9 cellular contexts compared by ENCODE assay signal in the genomic region with DNA sequence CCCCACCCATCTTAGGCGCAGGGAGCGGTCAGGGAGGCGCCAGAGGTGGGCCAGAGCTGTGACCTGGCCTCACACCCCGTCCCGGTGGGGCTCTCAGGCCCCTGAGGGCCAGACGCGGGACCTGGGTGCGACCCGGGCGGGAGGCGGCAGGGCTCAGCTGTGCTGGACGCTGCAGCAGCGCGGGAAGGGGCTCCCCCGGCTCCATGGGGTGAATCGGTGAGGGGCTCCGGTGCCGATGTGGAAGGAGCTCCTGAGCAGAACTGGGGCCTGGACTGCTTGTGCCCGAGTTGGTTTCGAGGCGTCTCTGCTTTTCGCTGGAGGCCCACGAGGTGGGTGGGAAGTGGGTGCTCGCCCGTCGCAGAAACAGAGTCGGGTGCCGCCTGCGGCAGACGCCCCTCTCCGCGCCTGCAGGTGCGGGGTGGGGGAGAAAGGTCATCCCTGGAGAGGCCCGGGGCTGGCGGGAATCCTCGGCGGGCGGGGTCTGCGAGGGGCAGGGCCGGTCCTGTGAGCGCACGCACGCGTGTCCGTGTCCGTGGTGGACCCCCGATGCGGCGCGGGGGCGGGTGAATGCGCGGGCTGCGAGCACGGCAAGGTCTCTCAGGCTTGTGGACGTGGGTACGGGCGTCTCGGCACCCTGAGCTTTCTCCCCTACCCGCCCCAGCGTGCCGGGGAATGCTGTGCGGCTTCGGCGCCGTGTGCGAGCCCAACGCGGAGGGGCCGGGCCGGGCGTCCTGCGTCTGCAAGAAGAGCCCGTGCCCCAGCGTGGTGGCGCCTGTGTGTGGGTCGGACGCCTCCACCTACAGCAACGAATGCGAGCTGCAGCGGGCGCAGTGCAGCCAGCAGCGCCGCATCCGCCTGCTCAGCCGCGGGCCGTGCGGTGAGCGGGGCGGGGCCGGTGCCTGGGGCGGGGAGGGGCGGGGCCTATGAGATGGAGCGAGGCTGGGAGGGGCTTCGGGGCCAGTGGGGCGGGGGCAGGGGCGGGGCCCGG. TPM values are rescaled to one million over a fixed set of nuclear protein-coding genes. Genes with fewer than 3 reads are reported as not detected.
DNase-seq lines count a peak whose midpoint lies in the region; ATAC-seq and TF ChIP-seq lines count a peak whose summit lies in the region.
"Had no signal": no experiment of that assay in that cellular context is flagged by ENCODE, and none has a peak within 500 bp of the region (broad histone marks: within the 10 kb centered on the region; RNA-seq: fewer than 3 reads in every experiment).

No MANE protein-coding gene starts in this region.

- no peaks in the 10 kb centered on the region for H3F3A ChIP-seq in SK-N-SH (replicated peaks; ENCODE audit: insufficient read depth)

- no peaks in the 10 kb centered on the region for H3K9me2 ChIP-seq in SK-N-SH

- H3K27ac ChIP-seq in DND-41 (ENCODE audit: low read length) (no peak overlapping the region; the same call in 1 of the 2 replicates), SK-N-SH (ENCODE audit: low read depth in 2 of 2, low read length in 1 of 2) (no peak overlapping the region), psoas muscle (no peak overlapping the region)

- peaks cover 16% of the 10 kb centered on the region for H3K4me1 ChIP-seq in DND-41 (ENCODE audit: insufficient read depth, low read length)
- H3K4me1 ChIP-seq in SK-N-SH (ENCODE audit: control insufficient read depth in 1 of 2, insufficient read depth in 2 of 2, low read depth in 1 of 2, low read length in 1 of 2), result peaks cover 0 to 18% of the 10 kb centered on the region in 2 experiments; a peak in 1 of 4 replicates
- H3K4me1 ChIP-seq in psoas muscle, result peaks cover 9% of the 10 kb centered on the region

- peak overlapping the region; percentile 35; the same call in 1 of the 2 replicates for H3K9ac ChIP-seq in DND-41 (ENCODE audit: low read depth, low read length)
- H3K9ac ChIP-seq in SK-N-SH, result no peak overlapping the region

- H3K27me3 ChIP-seq in DND-41 (ENCODE audit: insufficient read depth, low read length, poor library complexity), result peaks cover 21% of the 10 kb centered on the region
- H3K27me3 ChIP-seq in SK-N-SH (ENCODE audit: insufficient read depth), result no peaks in the 10 kb centered on the region
- peaks cover 0 to 53% (median 14%) of the 10 kb centered on the region in 3 donors for H3K27me3 ChIP-seq in psoas muscle (ENCODE audit: insufficient read depth in 3 of 3, low read length in 2 of 3)

- CTCF ChIA-PET in SK-N-SH (lab: Yijun Ruan, JAX), result interaction anchor here (0.7 to 4.5 kb wide), 10 partner anchors 8 to 175 kb away, joined by 3 to 43 read pairs (median 7); a partner anchor contains a TSS

- no peaks in the 10 kb centered on the region for H3K9me3 Mint-ChIP-seq in activated naive CD8-positive, alpha-beta T cell (ENCODE audit: low read depth)
- no peaks in the 10 kb centered on the region for H3K9me3 Mint-ChIP-seq in type B pancreatic cell

- peak overlapping the region; percentile 87 for H3K4me2 ChIP-seq in DND-41 (ENCODE audit: insufficient read depth, low read length)
- peak overlapping the region; percentile 78 for H3K4me2 ChIP-seq in SK-N-SH

- 30% methylated on average over 5 of the region's 99 CpGs for WGBS in SK-N-SH (ENCODE audit: low lambda C conversion rate)
- 11 to 13% (median 11%) methylated on average over 57 to 99 of the region's 99 CpGs for WGBS in psoas muscle, 3 donors

- ATAC-seq in DND-41 (ENCODE audit: insufficient read depth, low read depth) (peak; percentile 93), HG03095 (IDR thresholded peaks at IDR 0.05; ENCODE audit: unreplicated experiment) (peak; percentile 41), psoas muscle (peak; percentile 86 to 91 (median 88)), GM21786 (IDR thresholded peaks at IDR 0.05; ENCODE audit: unreplicated experiment) (no peak)

- POLR2A ChIA-PET in SK-N-SH (lab: Yijun Ruan, JAX), result interaction anchor here (0.8 kb wide), 1 partner anchor 35 kb away, joined by 4 read pairs; no protein-coding TSS in a partner anchor

- H3K27me3 Mint-ChIP-seq in activated naive CD8-positive, alpha-beta T cell, result peaks cover 5% of the 10 kb centered on the region
- H3K27me3 Mint-ChIP-seq in type B pancreatic cell, result peaks cover 15% of the 10 kb centered on the region

- no peak; the same call in 1 of the 2 replicates for TF ChIP-seq RAD21 in SK-N-SH (IDR thresholded peaks at IDR 0.05; ENCODE audit: low read length)

- no peak for TF ChIP-seq EP300 in SK-N-SH (IDR thresholded peaks at IDR 0.05; ENCODE audit: borderline replicate concordance in 1 of 2, low read depth in 1 of 2, low read length in 1 of 2)

- peak overlapping the region; percentile 77 for H3K4me3 Mint-ChIP-seq in activated naive CD8-positive, alpha-beta T cell
- peak overlapping the region; percentile 65 for H3K4me3 Mint-ChIP-seq in type B pancreatic cell

- intact Hi-C loops in head of caudate nucleus (cut with DNase I), result no loop called here
- intact Hi-C loops in psoas muscle (cut with DNase I), result no loop called here

- peak; percentile 84 for DNase-seq in DND-41
- peak; percentile 98 for DNase-seq in SK-N-SH
- peak; percentile 42 to 92 (median 82) for DNase-seq in head of caudate nucleus
- DNase-seq in psoas muscle, result peak; percentile 73 to 84
- DNase-seq in type B pancreatic cell (ENCODE audit: extremely low spot score, unreplicated experiment), result no peak

- H3K36me3 Mint-ChIP-seq in activated naive CD8-positive, alpha-beta T cell, result peaks cover 2% of the 10 kb centered on the region
- peaks cover 4% of the 10 kb centered on the region for H3K36me3 Mint-ChIP-seq in type B pancreatic cell

- H3K36me3 ChIP-seq in DND-41 (ENCODE audit: insufficient read depth, low read length) (peaks cover 7% of the 10 kb centered on the region), SK-N-SH (replicated peaks in 1 of 2; ENCODE audit: control insufficient read depth in 1 of 2, insufficient read depth in 2 of 2, low read length in 1 of 2) (peaks cover 0 to 10% of the 10 kb centered on the region in 2 experiments), psoas muscle (ENCODE audit: insufficient read depth in 1 of 2, low read depth in 1 of 2) (no peaks in the 10 kb centered on the region)

- H3K9me3 ChIP-seq in DND-41 (ENCODE audit: insufficient read depth, low read length, severe bottlenecking) (no peaks in the 10 kb centered on the region), SK-N-SH (no peaks in the 10 kb centered on the region), psoas muscle (no peaks in the 10 kb centered on the region)

- H4K20me1 ChIP-seq in DND-41 (ENCODE audit: insufficient read depth, low read length), result peaks cover 69% of the 10 kb centered on the region
- H4K20me1 ChIP-seq in SK-N-SH (ENCODE audit: insufficient read depth), result peaks cover 21% of the 10 kb centered on the region

- H3K4me3 ChIP-seq in DND-41 (ENCODE audit: low read depth in 1 of 2, low read length in 2 of 2) (peak overlapping the region in 1 of 2 experiments; percentile 54; a peak in 2 of 4 replicates), SK-N-SH (ENCODE audit: low read depth in 2 of 2, low read length in 1 of 2) (peak overlapping the region; percentile 39 to 41; a peak in 3 of 4 replicates), psoas muscle (peak overlapping the region; percentile 62)

- H3K27ac Mint-ChIP-seq in activated naive CD8-positive, alpha-beta T cell, result no peak overlapping the region
- no peak overlapping the region for H3K27ac Mint-ChIP-seq in type B pancreatic cell

- TF ChIP-seq CTCF in DND-41 (IDR thresholded peaks at IDR 0.05; ENCODE audit: borderline replicate concordance, extremely low read depth, low read length, poor library complexity, severe bottlenecking), result peak; percentile 48
- 0 out of 2 replicates have a peak, but pooled peaks have one; percentile 8 for TF ChIP-seq CTCF in SK-N-SH (IDR thresholded peaks at IDR 0.05)
- no peak for TF ChIP-seq CTCF in psoas muscle (IDR thresholded peaks at IDR 0.05)
- TF ChIP-seq CTCF in type B pancreatic cell (conservative IDR thresholded peaks at IDR 0.05), result peak; percentile 35

- H2AFZ ChIP-seq in DND-41 (ENCODE audit: low read depth, low read length) (no peak overlapping the region; the same call in 1 of the 2 replicates), SK-N-SH (ENCODE audit: low read depth) (no peak overlapping the region)

- H3K79me2 ChIP-seq in DND-41 (ENCODE audit: insufficient read depth, low read length) (no peaks in the 10 kb centered on the region), SK-N-SH (ENCODE audit: insufficient read depth) (no peaks in the 10 kb centered on the region)

- H3K4me1 Mint-ChIP-seq in activated naive CD8-positive, alpha-beta T cell (ENCODE audit: low read depth), result peaks cover 14% of the 10 kb centered on the region
- peaks cover 11% of the 10 kb centered on the region for H3K4me1 Mint-ChIP-seq in type B pancreatic cell (ENCODE audit: unreplicated experiment)

TF ChIP-seq in SK-N-SH, 30 proteins besides CTCF, POLR2A, EP300 and RAD21 (continues in another document):
- TF ChIP-seq TAF1 (IDR thresholded peaks at IDR 0.05; ENCODE audit: borderline replicate concordance, low read depth, low read length), result no peak
- no peak for TF ChIP-seq ELF1 (IDR thresholded peaks at IDR 0.05)

RNA-seq across cellular contexts. Expression of a gene that starts 20.4 kb away (rescaled TPM):
- polyA plus RNA-seq in SK-N-SH (2012; rRNA removed), result 24.0 and 31.6 TPM in 2 replicates
- 12.6 and 21.4 TPM in 2 replicates for polyA plus RNA-seq in SK-N-SH (2012; cell fraction: cytosol; rRNA removed)
- 141 and 187 TPM in 2 replicates for polyA plus RNA-seq in SK-N-SH (2012; cell fraction: nucleus; rRNA removed)
- 1 to 10 TPM; 3.4 to 5.4 (median 4.6) TPM for total RNA-seq in psoas muscle
- polyA plus RNA-seq in psoas muscle, result 1 to 10 TPM; 1.3 to 3.0 (median 1.4) TPM
- 166 and 285 TPM in 2 replicates for total RNA-seq in type B pancreatic cell (ENCODE audit: low replicate concordance)

RNA-seq across cellular contexts. Expression of a gene that starts 27.0 kb away (rescaled TPM):
- polyA plus RNA-seq in SK-N-SH (2012; rRNA removed) (22.9 and 28.6 TPM in 2 replicates), psoas muscle (10 to 100 TPM; 13.3 to 22.1 (median 17.1) TPM)
- 14.3 and 16.1 TPM in 2 replicates for polyA plus RNA-seq in SK-N-SH (2012; cell fraction: cytosol; rRNA removed)
- 15.0 and 31.2 TPM in 2 replicates for polyA plus RNA-seq in SK-N-SH (2012; cell fraction: nucleus; rRNA removed)
- total RNA-seq in psoas muscle (10 to 100 TPM in 1 of 4 donors, 1 to 10 TPM in 3; 2.9 to 12.4 (median 8.1) TPM), type B pancreatic cell (ENCODE audit: low replicate concordance) (20.8 and 34.6 TPM in 2 replicates)

RNA-seq across cellular contexts. Expression of a gene that starts 33.8 kb away (rescaled TPM):
- polyA plus RNA-seq in SK-N-SH (2012; rRNA removed), result not detected in 2 replicates
- polyA plus RNA-seq in SK-N-SH (2012; cell fraction: cytosol; rRNA removed), result not detected in 2 replicates
- polyA plus RNA-seq in SK-N-SH (2012; cell fraction: nucleus; rRNA removed), result 0.04 TPM in 1 of 2 replicates, not detected in the other
- not detected for total RNA-seq in psoas muscle
- not detected for polyA plus RNA-seq in psoas muscle
- 1.2 and 2.5 TPM in 2 replicates for total RNA-seq in type B pancreatic cell (ENCODE audit: low replicate concordance)
- total RNA-seq: glomerular endothelial cell had no signal

RNA-seq across cellular contexts. Expression of a gene that starts 40.4 kb away (rescaled TPM):
- polyA plus RNA-seq in SK-N-SH (2012; rRNA removed) (4.2 and 4.7 TPM in 2 replicates), psoas muscle (10 to 100 TPM in 1 of 3 donors, 1 to 10 TPM in 2; 2.3 to 20.2 (median 5.4) TPM)
- polyA plus RNA-seq in SK-N-SH (2012; cell fraction: cytosol; rRNA removed), result 0.26 and 0.32 TPM in 2 replicates
- polyA plus RNA-seq in SK-N-SH (2012; cell fraction: nucleus; rRNA removed), result 43.9 and 52.7 TPM in 2 replicates
- total RNA-seq in psoas muscle (10 to 100 TPM in 3 of 4 donors, 1 to 10 TPM in 1; 7.2 to 21.8 (median 12.6) TPM), type B pancreatic cell (ENCODE audit: low replicate concordance) (37.6 and 54.1 TPM in 2 replicates)

RNA-seq across cellular contexts. Expression of a gene that starts 58.4 kb away (rescaled TPM):
- polyA plus RNA-seq in SK-N-SH (2012; rRNA removed), result 0.18 and 0.25 TPM in 2 replicates
- polyA plus RNA-seq in SK-N-SH (2012; cell fraction: cytosol; rRNA removed), result 0.13 and 0.18 TPM in 2 replicates
- 0.73 and 1.4 TPM in 2 replicates for polyA plus RNA-seq in SK-N-SH (2012; cell fraction: nucleus; rRNA removed)
- total RNA-seq in psoas muscle, result 100 to 1,000 TPM in 2 of 4 donors, 10 to 100 TPM in 2; 13.9 to 249 (median 109) TPM
- polyA plus RNA-seq in psoas muscle, result 100 to 1,000 TPM in 1 of 3 donors, 10 to 100 TPM in 2; 38.1 to 239 (median 58.5) TPM
- 0.34 and 0.62 TPM in 2 replicates for total RNA-seq in type B pancreatic cell (ENCODE audit: low replicate concordance)
- total RNA-seq: glomerular endothelial cell had no signal

Comparison
In these comparisons a context has a peak if more than half of its experiments do, and no peak if none do; other contexts are left out.
1. RNA of a gene that starts 20.4 kb away (total RNA-seq): 166 to 285 TPM in type B pancreatic cell; 3.4 to 5.4 TPM in psoas muscle; every median in the first group is over 10 times any median in the second.